20 cellular contexts compared by ENCODE assay signal in the genomic region with DNA sequence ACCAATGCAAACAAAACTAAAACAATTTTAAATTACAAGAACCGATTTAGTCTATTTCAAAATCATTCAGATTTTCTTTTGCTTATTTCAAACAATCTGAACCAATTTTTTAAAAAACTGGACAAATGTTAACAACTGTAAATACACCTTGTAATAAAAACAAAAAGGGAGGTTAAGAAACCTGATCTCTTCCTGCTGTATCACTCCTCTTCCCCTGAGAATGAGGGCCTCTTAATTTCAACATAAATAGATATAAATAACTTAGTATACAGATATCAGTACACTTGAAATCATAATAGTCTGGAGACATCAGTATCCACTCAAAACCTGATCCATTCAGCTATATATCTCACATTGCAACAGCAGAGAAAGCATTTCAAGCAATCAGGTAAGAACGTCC.
"Had no signal": no experiment of that assay in that cellular context is flagged by ENCODE, and none has a peak within 500 bp of the region (broad histone marks: within the 10 kb centered on the region; RNA-seq: fewer than 3 reads in every experiment).

No MANE protein-coding gene starts in this region.

- H3K27ac Mint-ChIP-seq: activated CD8-positive, alpha-beta T cell treated with anti-CD3 and anti-CD28 coated beads, Interleukin-2, amount 10 ng/mL, durations not matched to agents 7 days and 5 days; activated naive CD8-positive, alpha-beta T cell treated with anti-CD3 and anti-CD28 coated beads for 36 hours; activated T-cell treated with anti-CD3 and anti-CD28 coated beads, Interleukin-2, amount 50 U/mL, for 72 hours; naive B cell; stimulated activated naive CD8-positive, alpha-beta T cell treated with anti-CD3 and anti-CD28 coated beads, Interleukin-15, amount 100 ng/mL, for 72 hours; type B pancreatic cell; WTC11 had no signal

- ATAC-seq: activated CD8-positive, alpha-beta T cell treated with anti-CD3 and anti-CD28 coated beads, Interleukin-2, amount 10 ng/mL, durations not matched to agents 7 days and 5 days; activated T-cell treated with anti-CD3 and anti-CD28 coated beads, Interleukin-2, amount 50 U/mL, for 72 hours; body of pancreas; pancreas; stimulated activated naive CD8-positive, alpha-beta T cell treated with anti-CD3 and anti-CD28 coated beads, Interleukin-15, amount 100 ng/mL, for 72 hours; WTC11 had no signal

- H3K27me3 Mint-ChIP-seq: stimulated activated naive CD8-positive, alpha-beta T cell treated with anti-CD3 and anti-CD28 coated beads, Interleukin-15, amount 100 ng/mL, for 72 hours; type B pancreatic cell had no signal

- DNase-seq: activated CD4-positive, alpha-beta T cell treated with anti-CD3 and anti-CD28 coated beads for 4 hours; activated CD8-positive, alpha-beta memory T cell treated with anti-CD3 and anti-CD28 coated beads, Interleukin-2, amount 50 U/mL, for 4 hours; activated CD8-positive, alpha-beta T cell treated with anti-CD3 and anti-CD28 coated beads, Interleukin-2, amount 10 ng/mL, durations not matched to agents 7 days and 5 days; activated gamma-delta T cell; activated naive CD8-positive, alpha-beta T cell treated with anti-CD3 and anti-CD28 coated beads for 36 hours; activated T-cell treated with anti-CD3 and anti-CD28 coated beads, Interleukin-2, amount 50 U/mL, for 72 hours; amygdala; body of pancreas; caudate nucleus; colonic mucosa; hippocampal formation; left lung; mammary epithelial cell; naive B cell; pancreas; sigmoid colon; stimulated activated CD4-positive, alpha-beta T cell treated with anti-CD3 and anti-CD28 coated beads, Interleukin-1b, Interleukin-23, amount 100 ng/mL, for 48 hours; stimulated activated naive CD8-positive, alpha-beta T cell treated with anti-CD3 and anti-CD28 coated beads, Interleukin-15, amount 100 ng/mL, for 72 hours had no signal

- H3K4me1 Mint-ChIP-seq: naive B cell; stimulated activated naive CD8-positive, alpha-beta T cell treated with anti-CD3 and anti-CD28 coated beads, Interleukin-15, amount 100 ng/mL, for 72 hours had no signal

- H3K36me3 Mint-ChIP-seq: naive B cell, type B pancreatic cell had no signal

- H3K9me3 Mint-ChIP-seq: type B pancreatic cell had no signal

- H3K4me3 Mint-ChIP-seq: activated CD8-positive, alpha-beta T cell treated with anti-CD3 and anti-CD28 coated beads, Interleukin-2, amount 10 ng/mL, durations not matched to agents 7 days and 5 days; activated naive CD8-positive, alpha-beta T cell treated with anti-CD3 and anti-CD28 coated beads for 36 hours; activated T-cell treated with anti-CD3 and anti-CD28 coated beads, Interleukin-2, amount 50 U/mL, for 72 hours; naive B cell; stimulated activated naive CD8-positive, alpha-beta T cell treated with anti-CD3 and anti-CD28 coated beads, Interleukin-15, amount 100 ng/mL, for 72 hours; type B pancreatic cell; WTC11 had no signal
